3 cellular contexts compared by ENCODE assay signal in the genomic region with DNA sequence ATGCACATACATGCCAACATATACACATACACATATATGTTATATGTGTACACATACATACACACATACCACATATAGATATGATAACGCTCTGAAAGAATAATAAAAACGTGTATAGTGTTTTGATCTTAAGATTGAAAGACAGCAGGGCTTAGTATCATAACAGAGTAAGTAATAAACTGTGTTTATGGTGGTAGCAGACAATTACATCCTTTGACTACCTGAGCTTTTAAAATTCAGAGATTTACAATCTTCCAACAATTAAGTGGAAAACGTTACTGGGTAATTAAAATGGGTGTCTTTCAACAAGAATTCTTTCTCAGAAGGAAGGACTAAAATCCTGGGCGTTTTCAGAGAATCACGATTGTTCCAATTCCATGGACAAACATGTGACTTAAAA.
"Had no signal": no experiment of that assay in that cellular context is flagged by ENCODE, and none has a peak within 500 bp of the region (broad histone marks: within the 10 kb centered on the region; RNA-seq: fewer than 3 reads in every experiment).

No MANE protein-coding gene starts in this region.

- DNase-seq: GDM1, GF-D8 had no signal

- ATAC-seq: GM12878 had no signal

- H3K4me3 ChIP-seq: GM12878 had no signal
